Comparison of ENCODE assay signal across 1 cellular context in the genomic region with DNA sequence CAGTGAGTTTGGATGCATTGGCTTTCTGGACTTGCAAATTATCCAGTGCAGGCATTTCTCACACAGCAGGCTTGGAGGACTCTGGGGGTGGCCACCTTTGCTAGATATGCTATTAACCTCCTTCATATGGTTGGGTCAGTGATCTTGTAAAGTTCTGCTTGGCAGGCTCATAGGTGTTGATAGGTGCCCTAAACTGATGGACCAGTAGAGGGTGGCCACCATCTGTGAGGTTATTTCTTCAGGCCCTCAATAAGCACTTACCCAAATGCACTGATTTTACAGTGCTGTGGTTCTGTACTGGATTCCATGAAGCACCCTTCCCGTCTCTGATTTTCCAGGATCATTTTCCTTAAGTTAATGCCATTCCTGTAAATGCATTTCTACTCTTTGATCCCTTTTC.
TF ChIP-seq lines count a peak whose summit lies in the region.

No MANE protein-coding gene starts in this region.

TF ChIP-seq in GM12878, 131 proteins besides CTCF, POLR2A, EP300 and RAD21 (continued from another document):
- TF ChIP-seq, protein P1, sequence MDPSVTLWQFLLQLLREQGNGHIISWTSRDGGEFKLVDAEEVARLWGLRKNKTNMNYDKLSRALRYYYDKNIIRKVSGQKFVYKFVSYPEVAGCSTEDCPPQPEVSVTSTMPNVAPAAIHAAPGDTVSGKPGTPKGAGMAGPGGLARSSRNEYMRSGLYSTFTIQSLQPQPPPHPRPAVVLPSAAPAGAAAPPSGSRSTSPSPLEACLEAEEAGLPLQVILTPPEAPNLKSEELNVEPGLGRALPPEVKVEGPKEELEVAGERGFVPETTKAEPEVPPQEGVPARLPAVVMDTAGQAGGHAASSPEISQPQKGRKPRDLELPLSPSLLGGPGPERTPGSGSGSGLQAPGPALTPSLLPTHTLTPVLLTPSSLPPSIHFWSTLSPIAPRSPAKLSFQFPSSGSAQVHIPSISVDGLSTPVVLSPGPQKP (IDR thresholded peaks at IDR 0.05; ENCODE audit: low read depth, low read length) = no peak
- no peak for TF ChIP-seq SRF (IDR thresholded peaks at IDR 0.05; ENCODE audit: low read depth in 2 of 2, low read length in 2 of 2)
- no peak for TF ChIP-seq SMAD5 (IDR thresholded peaks at IDR 0.05; ENCODE audit: low read depth)
- no peak for TF ChIP-seq CREM (IDR thresholded peaks at IDR 0.05; ENCODE audit: low read depth)
- no peak for TF ChIP-seq RUNX3 (IDR thresholded peaks at IDR 0.05; ENCODE audit: low read length)
TF ChIP-seq in GM12878: peak in this region for 0.
